Comparison of ENCODE assay signal across 15 cellular contexts in genomic region chr3:107978116-107979057, GRCh38.
DNase-seq lines count a peak whose midpoint lies in the region; ATAC-seq and TF ChIP-seq lines count a peak whose summit lies in the region.
"Had no signal": no experiment of that assay in that cellular context is flagged by ENCODE, and none has a peak within 500 bp of the region (broad histone marks: within the 10 kb centered on the region; RNA-seq: fewer than 3 reads in every experiment).

No MANE protein-coding gene starts in this region.

- TF ChIP-seq POLR2A in gastrocnemius medialis (IDR thresholded peaks at IDR 0.05): no peak

- H3K4me1 Mint-ChIP-seq in activated T-cell treated with anti-CD3 and anti-CD28 coated beads, Interleukin-2, amount 50 U/mL, for 24 hours (ENCODE audit: low read depth): peaks cover 55% of the 10 kb centered on the region
- H3K4me1 Mint-ChIP-seq in effector memory CD8-positive, alpha-beta T cell (ENCODE audit: low read depth in 2 of 2): peaks cover 37 to 40% of the 10 kb centered on the region in 2 donors

- H3K27ac Mint-ChIP-seq in activated T-cell treated with anti-CD3 and anti-CD28 coated beads, Interleukin-2, amount 50 U/mL, for 24 hours: peak overlapping the region; percentile 4
- peak overlapping the region; percentile 17 to 69 for H3K27ac Mint-ChIP-seq in effector memory CD8-positive, alpha-beta T cell

- in situ Hi-C loops in gastrocnemius medialis (cut with MboI; ENCODE audit: low sequenced_read_pairs in 4 of 4): no loop called here

- TF ChIP-seq CTCF in gastrocnemius medialis (IDR thresholded peaks at IDR 0.05 in 4 of 5, conservative IDR thresholded peaks at IDR 0.05 in 1 of 5) (no peak), RWPE1 (conservative IDR thresholded peaks at IDR 0.05; ENCODE audit: low read depth) (no peak), dorsolateral prefrontal cortex (IDR thresholded peaks at IDR 0.05 in 54 of 56, conservative IDR thresholded peaks at IDR 0.05 in 2 of 56; ENCODE audit: low read depth in 1 of 56, partially characterized antibody in 56 of 56) (no peak)

- CTCF ChIA-PET in RWPE1 (lab: Yijun Ruan, JAX): no interaction called here

- H3K36me3 ChIP-seq in gastrocnemius medialis: no peaks in the 10 kb centered on the region
- H3K36me3 ChIP-seq: colonic mucosa, WERI-Rb-1 had no signal

- intact Hi-C loops in gastrocnemius medialis (cut with DNase I; ENCODE audit: low total_unique reads) (loop anchor here (1.0 kb wide), 1 partner anchor 21 kb away; no protein-coding TSS in a partner anchor), dorsolateral prefrontal cortex (cut with DNase I) (no loop called here)

- H3K9me3 ChIP-seq in gastrocnemius medialis: no peaks in the 10 kb centered on the region
- H3K9me3 ChIP-seq: colonic mucosa had no signal

- no peak for DNase-seq in activated T-cell treated with anti-CD3 and anti-CD28 coated beads, Interleukin-2, amount 50 U/mL, for 24 hours
- no peak for DNase-seq in activated T-cell treated with anti-CD3 and anti-CD28 coated beads, Interleukin-2, amount 50 U/mL, for 1 hour
- peak; percentile 5 for DNase-seq in SKM-1 treated with dmso at 0.1 percent for 144 hours (lab: John Stamatoyannopoulos, UW; ENCODE audit: unreplicated experiment)
- no peak for DNase-seq in effector memory CD8-positive, alpha-beta T cell
- DNase-seq in gastrocnemius medialis: no peak
- no peak for DNase-seq in RWPE1 (ENCODE audit: low spot score)
- no peak for DNase-seq in NCI-H82 treated with DMSO at 0.1 percent for 48 hours (lab: John Stamatoyannopoulos, UW; ENCODE audit: unreplicated experiment)
- DNase-seq in dorsolateral prefrontal cortex: no peak
- DNase-seq: ACHN; activated CD8-positive, alpha-beta memory T cell treated with anti-CD3 and anti-CD28 coated beads, Interleukin-2, amount 50 U/mL, for 48 hours; amniotic stem cell; colonic mucosa; immature natural killer cell; NCI-H187; WERI-Rb-1 had no signal

- H3K27ac ChIP-seq in gastrocnemius medialis (peak overlapping the region in 2 of 4 donors; percentile 14 to 74), RWPE1 (no peak overlapping the region), dorsolateral prefrontal cortex (peak overlapping the region in 1 of 59 donors; percentile 82)
- H3K27ac ChIP-seq: colonic mucosa, WERI-Rb-1 had no signal

- peaks cover 9 to 30% of the 10 kb centered on the region in 2 donors for H3K4me1 ChIP-seq in gastrocnemius medialis
- H3K4me1 ChIP-seq: colonic mucosa had no signal

- H3K9me3 Mint-ChIP-seq in activated T-cell treated with anti-CD3 and anti-CD28 coated beads, Interleukin-2, amount 50 U/mL, for 24 hours: no peaks in the 10 kb centered on the region
- no peaks in the 10 kb centered on the region for H3K9me3 Mint-ChIP-seq in effector memory CD8-positive, alpha-beta T cell

- peak; percentile 40 for ATAC-seq in effector memory CD8-positive, alpha-beta T cell (replicated peaks)
- ATAC-seq in gastrocnemius medialis: peak; percentile 37 to 39

- no peaks in the 10 kb centered on the region for H3K27me3 Mint-ChIP-seq in activated T-cell treated with anti-CD3 and anti-CD28 coated beads, Interleukin-2, amount 50 U/mL, for 24 hours
- no peaks in the 10 kb centered on the region for H3K27me3 Mint-ChIP-seq in effector memory CD8-positive, alpha-beta T cell

- no peak overlapping the region for H3K4me3 Mint-ChIP-seq in activated T-cell treated with anti-CD3 and anti-CD28 coated beads, Interleukin-2, amount 50 U/mL, for 24 hours
- H3K4me3 Mint-ChIP-seq in effector memory CD8-positive, alpha-beta T cell: peak overlapping the region; percentile 46
- H3K4me3 Mint-ChIP-seq: immature natural killer cell had no signal

- H3K27me3 ChIP-seq in gastrocnemius medialis (no peaks in the 10 kb centered on the region), dorsolateral prefrontal cortex (no peaks in the 10 kb centered on the region)
- H3K27me3 ChIP-seq: colonic mucosa had no signal

- POLR2A ChIA-PET in RWPE1 (lab: Yijun Ruan, JAX; ENCODE audit: low non-redundant PET): no interaction called here

- H3K36me3 Mint-ChIP-seq in activated T-cell treated with anti-CD3 and anti-CD28 coated beads, Interleukin-2, amount 50 U/mL, for 24 hours (ENCODE audit: low read depth): no peaks in the 10 kb centered on the region
- no peaks in the 10 kb centered on the region for H3K36me3 Mint-ChIP-seq in effector memory CD8-positive, alpha-beta T cell (ENCODE audit: insufficient read depth)
- H3K36me3 Mint-ChIP-seq: immature natural killer cell had no signal

- H3K4me3 ChIP-seq in gastrocnemius medialis (no peak overlapping the region), dorsolateral prefrontal cortex (no peak overlapping the region)
- H3K4me3 ChIP-seq: colonic mucosa had no signal
